ENCODE assay signal across 16 cellular contexts in genomic region chr13:30375436-30375835, GRCh38. TPM values are rescaled to one million over a fixed set of nuclear protein-coding genes. Genes with fewer than 3 reads are reported as not detected.
A peak's percentile ranks its signal among the peaks of the same experiment; 100 is the strongest.
DNase-seq lines count a peak whose midpoint lies in the region; ATAC-seq and TF ChIP-seq lines count a peak whose summit lies in the region.
"Had no signal": no experiment of that assay in that cellular context is flagged by ENCODE, and none has a peak within 500 bp of the region (broad histone marks: within the 10 kb centered on the region; RNA-seq: fewer than 3 reads in every experiment).

No MANE protein-coding gene starts in this region.

- POLR2A ChIA-PET in activated CD4-positive, alpha-beta T cell treated with anti-CD3 and anti-CD28 coated beads, Interleukin-2, amount 10 ng/mL, durations not matched to agents 7 days and 5 days (lab: Charles Lee), result interaction anchor here (0.6 kb wide), 1 partner anchor 65 kb away, joined by 5 read pairs; no protein-coding TSS in a partner anchor
- POLR2A ChIA-PET in activated CD8-positive, alpha-beta T cell treated with anti-CD3 and anti-CD28 coated beads for 36 hours (lab: Charles Lee), result interaction anchor here (1.2 to 2.1 kb wide), 4 partner anchors 10 to 82 kb away, joined by 4 to 8 read pairs (median 6); no protein-coding TSS in a partner anchor

- TF ChIP-seq CTCF in activated CD8-positive, alpha-beta T cell treated with anti-CD3 and anti-CD28 coated beads for 36 hours (IDR thresholded peaks at IDR 0.05), result no peak

- CTCF ChIA-PET in activated CD4-positive, alpha-beta T cell treated with anti-CD3 and anti-CD28 coated beads, Interleukin-2, amount 10 ng/mL, durations not matched to agents 7 days and 5 days (lab: Charles Lee), result interaction anchor here (0.6 to 4.0 kb wide), 10 partner anchors 10 to 293 kb away, joined by 3 to 19 read pairs (median 4); no protein-coding TSS in a partner anchor
- CTCF ChIA-PET in activated CD8-positive, alpha-beta T cell treated with anti-CD3 and anti-CD28 coated beads for 36 hours (lab: Charles Lee), result interaction anchor here (1.3 to 3.7 kb wide), 6 partner anchors 10 to 243 kb away, joined by 3 to 18 read pairs (median 7); partner anchors contain the start of gene KATNAL1

- no peak for DNase-seq in activated CD4-positive, alpha-beta T cell treated with anti-CD3 and anti-CD28 coated beads, Interleukin-2, amount 10 ng/mL, durations not matched to agents 7 days and 5 days
- DNase-seq in activated CD4-positive, alpha-beta T cell treated with anti-CD3 and anti-CD28 coated beads, Interleukin-2, amount 50 U/mL, for 1 hour, result no peak
- DNase-seq in NCI-H1092 (lab: John Stamatoyannopoulos, UW), result peak; percentile 59
- no peak for DNase-seq in activated CD8-positive, alpha-beta T cell treated with anti-CD3 and anti-CD28 coated beads for 36 hours
- DNase-seq in stimulated activated naive B cell treated with anti-CD40 and anti-IgM and Interleukin-4, amounts not matched to agents 10 μg/mL and 1 μg/mL and 100 μg/mL, for 72 hours, result no peak
- no peak for DNase-seq in SHP77 treated with DMSO at 0.1 percent for 48 hours (lab: John Stamatoyannopoulos, UW)
- DNase-seq in HuH-7 (ENCODE audit: low spot score), result no peak
- no peak for DNase-seq in stimulated activated naive CD4-positive, alpha-beta T cell (lab: John Stamatoyannopoulos, UW)
- DNase-seq: GF-D8; Kasumi-1; psoas muscle; stimulated activated CD4-positive, alpha-beta T cell treated with anti-CD3 and anti-CD28 coated beads, Interleukin-4, amount 100 ng/mL, for 24 hours; substantia nigra had no signal

- H3K36me3 Mint-ChIP-seq in activated CD4-positive, alpha-beta T cell treated with anti-CD3 and anti-CD28 coated beads, Interleukin-2, amount 10 ng/mL, durations not matched to agents 7 days and 5 days (ENCODE audit: low read depth), result peaks cover 29% of the 10 kb centered on the region
- peaks cover 11% of the 10 kb centered on the region for H3K36me3 Mint-ChIP-seq in activated CD8-positive, alpha-beta T cell treated with anti-CD3 and anti-CD28 coated beads for 36 hours (ENCODE audit: low read depth)
- peaks cover 3 to 8% of the 10 kb centered on the region in 2 donors for H3K36me3 Mint-ChIP-seq in stimulated activated naive B cell treated with anti-CD40 and anti-IgM and Interleukin-4, amounts not matched to agents 10 μg/mL and 1 μg/mL and 100 μg/mL, for 72 hours

- H3K9me3 Mint-ChIP-seq in activated CD4-positive, alpha-beta T cell treated with anti-CD3 and anti-CD28 coated beads, Interleukin-2, amount 10 ng/mL, durations not matched to agents 7 days and 5 days, result peaks cover 3% of the 10 kb centered on the region
- no peaks in the 10 kb centered on the region for H3K9me3 Mint-ChIP-seq in activated CD8-positive, alpha-beta T cell treated with anti-CD3 and anti-CD28 coated beads for 36 hours
- no peaks in the 10 kb centered on the region for H3K9me3 Mint-ChIP-seq in stimulated activated naive B cell treated with anti-CD40 and anti-IgM and Interleukin-4, amounts not matched to agents 10 μg/mL and 1 μg/mL and 100 μg/mL, for 72 hours

- peak overlapping the region; percentile 93 for H3K27ac Mint-ChIP-seq in activated CD4-positive, alpha-beta T cell treated with anti-CD3 and anti-CD28 coated beads, Interleukin-2, amount 10 ng/mL, durations not matched to agents 7 days and 5 days
- H3K27ac Mint-ChIP-seq in activated CD8-positive, alpha-beta T cell treated with anti-CD3 and anti-CD28 coated beads for 36 hours, result peak overlapping the region; percentile 79
- H3K27ac Mint-ChIP-seq in stimulated activated naive B cell treated with anti-CD40 and anti-IgM and Interleukin-4, amounts not matched to agents 10 μg/mL and 1 μg/mL and 100 μg/mL, for 72 hours, result peak overlapping the region; percentile 76

- H3K4me1 Mint-ChIP-seq in activated CD4-positive, alpha-beta T cell treated with anti-CD3 and anti-CD28 coated beads, Interleukin-2, amount 10 ng/mL, durations not matched to agents 7 days and 5 days, result peaks cover 94% of the 10 kb centered on the region
- H3K4me1 Mint-ChIP-seq in activated CD8-positive, alpha-beta T cell treated with anti-CD3 and anti-CD28 coated beads for 36 hours (ENCODE audit: low read depth), result peaks cover 92% of the 10 kb centered on the region
- peaks cover 56 to 64% of the 10 kb centered on the region in 2 donors for H3K4me1 Mint-ChIP-seq in stimulated activated naive B cell treated with anti-CD40 and anti-IgM and Interleukin-4, amounts not matched to agents 10 μg/mL and 1 μg/mL and 100 μg/mL, for 72 hours

- H3K4me3 Mint-ChIP-seq in activated CD4-positive, alpha-beta T cell treated with anti-CD3 and anti-CD28 coated beads, Interleukin-2, amount 10 ng/mL, durations not matched to agents 7 days and 5 days, result peak overlapping the region; percentile 80
- H3K4me3 Mint-ChIP-seq in activated CD8-positive, alpha-beta T cell treated with anti-CD3 and anti-CD28 coated beads for 36 hours, result peak overlapping the region; percentile 74
- peak overlapping the region; percentile 62 to 80 for H3K4me3 Mint-ChIP-seq in stimulated activated naive B cell treated with anti-CD40 and anti-IgM and Interleukin-4, amounts not matched to agents 10 μg/mL and 1 μg/mL and 100 μg/mL, for 72 hours

- no peaks in the 10 kb centered on the region for H3K27me3 Mint-ChIP-seq in activated CD4-positive, alpha-beta T cell treated with anti-CD3 and anti-CD28 coated beads, Interleukin-2, amount 10 ng/mL, durations not matched to agents 7 days and 5 days
- no peaks in the 10 kb centered on the region for H3K27me3 Mint-ChIP-seq in activated CD8-positive, alpha-beta T cell treated with anti-CD3 and anti-CD28 coated beads for 36 hours
- H3K27me3 Mint-ChIP-seq in stimulated activated naive B cell treated with anti-CD40 and anti-IgM and Interleukin-4, amounts not matched to agents 10 μg/mL and 1 μg/mL and 100 μg/mL, for 72 hours, result no peaks in the 10 kb centered on the region

- ATAC-seq in activated CD8-positive, alpha-beta T cell treated with anti-CD3 and anti-CD28 coated beads for 36 hours, result no peak
- no peak for ATAC-seq in stimulated activated naive B cell treated with anti-CD40 and anti-IgM and Interleukin-4, amounts not matched to agents 10 μg/mL and 1 μg/mL and 100 μg/mL, for 72 hours (replicated peaks)
- ATAC-seq: psoas muscle had no signal

- intact Hi-C loops in activated CD8-positive, alpha-beta T cell treated with anti-CD3 and anti-CD28 coated beads for 36 hours (cut with micrococcal nuclease), result loop anchor here (10.0 kb wide), 1 partner anchor 89 kb away; the partner anchor contains the start of gene HMGB1

RNA-seq across cellular contexts. Expression of gene UBE2L5, which starts 46.9 kb away (rescaled TPM):
- total RNA-seq in activated CD4-positive, alpha-beta T cell treated with anti-CD3 and anti-CD28 coated beads, Interleukin-2, amount 10 ng/mL, durations not matched to agents 7 days and 5 days, result under 1 TPM in 1 of 2 experiments, not detected in 1; 0.17 TPM
- total RNA-seq in activated CD8-positive, alpha-beta T cell treated with anti-CD3 and anti-CD28 coated beads for 36 hours, result not detected
- total RNA-seq: cardiac septum; H4; psoas muscle; T-helper 2 cell treated with Interferon-gamma antibody and Interleukin-4, amounts not matched to agents 100 ng/mL and 5 ng/mL, for 36 hours had no signal
